ENCODE assay signal across 19 cellular contexts in the genomic region with DNA sequence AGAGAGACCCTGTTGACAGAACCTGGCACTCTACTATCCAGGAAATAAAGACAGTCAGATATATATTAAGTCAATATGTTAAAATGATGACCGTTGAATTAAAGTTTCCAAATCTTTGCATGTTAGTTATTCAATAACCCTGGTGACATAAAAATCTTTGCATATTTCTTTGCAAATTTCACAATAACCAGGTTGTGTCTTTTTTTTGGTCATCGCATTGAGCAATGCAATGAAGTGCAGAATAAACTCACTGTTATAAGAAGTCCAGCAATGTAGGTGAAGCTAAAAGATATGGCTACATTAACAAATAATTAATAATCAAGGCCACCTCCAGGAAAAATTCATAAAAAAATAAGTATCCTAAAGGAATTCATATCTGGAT.
"Had no signal": no experiment of that assay in that cellular context is flagged by ENCODE, and none has a peak within 500 bp of the region (broad histone marks: within the 10 kb centered on the region; RNA-seq: fewer than 3 reads in every experiment).

No MANE protein-coding gene starts in this region.

- H3K36me3 ChIP-seq: cardiac muscle cell, gastroesophageal sphincter, thyroid gland had no signal

- DNase-seq: activated CD4-positive, alpha-beta memory T cell treated with anti-CD3 and anti-CD28 coated beads, Interleukin-2, amount 10 ng/mL, durations not matched to agents 7 days and 5 days; activated CD4-positive, alpha-beta T cell treated with anti-CD3 and anti-CD28 coated beads, Interleukin-2, amount 10 ng/mL, durations not matched to agents 24 days and 14 days; activated effector memory CD4-positive, alpha-beta T cell treated with Interleukin-2 at 50 U/mL for 16 hours; activated naive CD4-positive, alpha-beta T cell treated with anti-CD3 and anti-CD28 coated beads for 36 hours; activated naive CD8-positive, alpha-beta T cell treated with anti-CD3 and anti-CD28 coated beads, Interleukin-2, amount 10 ng/mL, durations not matched to agents 7 days and 5 days; activated T-cell treated with anti-CD3 and anti-CD28 coated beads, Interleukin-2, amount 50 U/mL, for 72 hours; amygdala; head of caudate nucleus; kidney; retina; stimulated activated CD4-positive, alpha-beta T cell treated with anti-CD3 and anti-CD28 coated beads, Interleukin-4, amount 100 ng/mL, for 24 hours; stimulated activated naive CD8-positive, alpha-beta T cell treated with anti-CD3 and anti-CD28 coated beads, Interleukin-15, Interleukin-2, amounts not matched to agents 100 U/mL and 50 U/mL, for 24 hours; thyroid gland had no signal

- H3K9me3 ChIP-seq: body of pancreas, gastroesophageal sphincter, thyroid gland had no signal

- H3K27me3 ChIP-seq: body of pancreas, cardiac muscle cell, gastroesophageal sphincter, thyroid gland had no signal

- H3K4me3 ChIP-seq: body of pancreas, cardiac muscle cell, gastroesophageal sphincter, lung, thyroid gland had no signal

- H3K27ac ChIP-seq: body of pancreas, cardiac muscle cell, epithelial cell of prostate, thyroid gland, VCaP had no signal

- H3K4me1 ChIP-seq: body of pancreas had no signal
